ENCODE assay signal across 8 cellular contexts in genomic region chr17:49227436-49228261, GRCh38. TPM values are rescaled to one million over a fixed set of nuclear protein-coding genes. Genes with fewer than 3 reads are reported as not detected.
DNase-seq lines count a peak whose midpoint lies in the region; ATAC-seq and TF ChIP-seq lines count a peak whose summit lies in the region.

No MANE protein-coding gene starts in this region.

- H3K36me3 ChIP-seq in BLaER1 treated with 17β-estradiol and CSF1 and Interleukin-3, amounts not matched to agents 10 nM and 100 nM: peaks cover 0 to 4% (median 0%) of the 10 kb centered on the region in 11 experiments; a peak in 4 of 22 replicates
- H3K36me3 ChIP-seq in HCT116 (ENCODE audit: control insufficient read depth in 1 of 2, insufficient read depth in 2 of 2, low read length in 2 of 2): no peaks in the 10 kb centered on the region
- no peaks in the 10 kb centered on the region for H3K36me3 ChIP-seq in mesendoderm (ENCODE audit: control insufficient read depth, insufficient read depth, low read length)

- TF ChIP-seq RAD21 in HCT116 (IDR thresholded peaks at IDR 0.05; ENCODE audit: low read depth): peak; percentile 89

- no peak overlapping the region for H3K9ac ChIP-seq in BLaER1 treated with 17β-estradiol and CSF1 and Interleukin-3, amounts not matched to agents 10 nM and 100 nM
- H3K9ac ChIP-seq in HCT116 (ENCODE audit: low read length) (no peak overlapping the region), mesendoderm (ENCODE audit: low read length) (no peak overlapping the region)

- peaks cover 0 to 47% (median 14%) of the 10 kb centered on the region in 11 experiments; a peak in 13 of 22 replicates for H4K20me1 ChIP-seq in BLaER1 treated with 17β-estradiol and CSF1 and Interleukin-3, amounts not matched to agents 10 nM and 100 nM
- H4K20me1 ChIP-seq in HCT116 (ENCODE audit: insufficient read depth): no peaks in the 10 kb centered on the region

- no peak overlapping the region for H2AFZ ChIP-seq in HCT116 (ENCODE audit: low read depth, low read length, poor library complexity, severe bottlenecking)

- CTCF ChIA-PET in HCT116 (lab: Charles Lee): interaction anchor here (0.6 to 4.2 kb wide), 18 partner anchors 9 to 423 kb away, joined by 3 to 25 read pairs (median 5); partner anchors contain the start of gene ATP5MC1
- CTCF ChIA-PET in activated CD4-positive, alpha-beta memory T cell treated with anti-CD3 and anti-CD28 coated beads for 36 hours (lab: Charles Lee): interaction anchor here (0.7 to 8.7 kb wide), 29 partner anchors 9 to 552 kb away, joined by 3 to 187 read pairs (median 4); partner anchors contain the start of genes ABI3, GNGT2, PHB1 and SNF8

- TF ChIP-seq CTCF in HCT116 (IDR thresholded peaks at IDR 0.05 in 2 of 3, conservative IDR thresholded peaks at IDR 0.05 in 1 of 3; ENCODE audit: borderline replicate concordance in 1 of 3, insufficient read depth in 1 of 3, low read depth in 2 of 3, low read length in 2 of 3): peak; percentile 94 to 99 (median 97)

- DNase-seq in HCT116 (ENCODE audit: low read depth, low spot score) (peak; percentile 66), NCI-H774 (lab: John Stamatoyannopoulos, UW) (peak; percentile 46), mesendoderm (peak; percentile 89)
- peak; percentile 84 for DNase-seq in activated CD4-positive, alpha-beta memory T cell treated with anti-CD3 and anti-CD28 coated beads for 36 hours
- DNase-seq in effector CD4-positive, alpha-beta T cell: peak; percentile 75
- DNase-seq in stimulated activated CD8-positive, alpha-beta memory T cell treated with anti-CD3 and anti-CD28 coated beads, Interleukin-4, amount 100 ng/mL, for 1 hour (ENCODE audit: low read depth in 2 of 2, low spot score in 1 of 2): peak; percentile 66 to 70

- no peak overlapping the region for H2BK15ac ChIP-seq in mesendoderm (replicated peaks; ENCODE audit: low read depth)

- H3K4me3 Mint-ChIP-seq in activated CD4-positive, alpha-beta memory T cell treated with anti-CD3 and anti-CD28 coated beads for 36 hours: no peak overlapping the region

- H3K36me3 Mint-ChIP-seq in activated CD4-positive, alpha-beta memory T cell treated with anti-CD3 and anti-CD28 coated beads for 36 hours: peaks cover under 1% of the 10 kb centered on the region

- H3K4me3 ChIP-seq in BLaER1 treated with 17β-estradiol and CSF1 and Interleukin-3, amounts not matched to agents 10 nM and 100 nM: no peak overlapping the region
- H3K4me3 ChIP-seq in HCT116 (replicated peaks in 1 of 2; ENCODE audit: low read depth in 1 of 2, low read length in 2 of 2) (no peak overlapping the region), mesendoderm (ENCODE audit: low read length) (no peak overlapping the region)

- H3K23ac ChIP-seq in mesendoderm (ENCODE audit: low read length): no peak overlapping the region

- H3K4ac ChIP-seq in mesendoderm (ENCODE audit: low read depth, low read length): no peak overlapping the region

- RAD21 ChIA-PET in HCT116 (lab: Charles Lee; ENCODE audit: low non-redundant PET in 1 of 2, low total read pairs in 2 of 2, uncharacterized antibody in 2 of 2, unreplicated experiment in 2 of 2): no interaction called here

- no peak overlapping the region for H4K8ac ChIP-seq in mesendoderm (ENCODE audit: low read depth, low read length)

- H2BK120ac ChIP-seq in mesendoderm (ENCODE audit: low read depth, low read length): no peak overlapping the region

- no CpG with 5 or more reads among the region's 5 CpGs for WGBS in mesendoderm (ENCODE audit: extremely low coverage, insufficient coverage, low lambda C conversion rate)

- no peaks in the 10 kb centered on the region for H3K9me2 ChIP-seq in HCT116 (ENCODE audit: insufficient read depth)

- H3K56ac ChIP-seq in mesendoderm (ENCODE audit: low read length): no peak overlapping the region

- no peak for TF ChIP-seq POLR2A in HCT116 (IDR thresholded peaks at IDR 0.05; ENCODE audit: borderline replicate concordance, extremely low read depth, insufficient read depth, insufficient read length)

- H3K79me2 ChIP-seq in HCT116 (ENCODE audit: insufficient read depth, low read length) (no peaks in the 10 kb centered on the region), mesendoderm (ENCODE audit: control insufficient read depth, insufficient read depth, low read length) (no peaks in the 10 kb centered on the region)

- peaks cover 23% of the 10 kb centered on the region for H3K4me1 Mint-ChIP-seq in activated CD4-positive, alpha-beta memory T cell treated with anti-CD3 and anti-CD28 coated beads for 36 hours (ENCODE audit: low read depth)

- POLR2A ChIA-PET in HCT116 (lab: Charles Lee): interaction anchor here (1.7 kb wide), 1 partner anchor 192 kb away, joined by 4 read pairs; no protein-coding TSS in a partner anchor
- POLR2A ChIA-PET in activated CD4-positive, alpha-beta memory T cell treated with anti-CD3 and anti-CD28 coated beads for 36 hours (lab: Charles Lee): interaction anchor here (0.5 kb wide), 1 partner anchor 16 kb away, joined by 3 read pairs; no protein-coding TSS in a partner anchor

- no peak overlapping the region for H3K18ac ChIP-seq in mesendoderm (ENCODE audit: low read length)

- peak overlapping the region; percentile 26 for H3K27ac Mint-ChIP-seq in activated CD4-positive, alpha-beta memory T cell treated with anti-CD3 and anti-CD28 coated beads for 36 hours

- intact Hi-C loops in HCT116 (cut with micrococcal nuclease): loop anchor here (1.0 to 10.0 kb wide), 6 partner anchors 35 to 423 kb away; no protein-coding TSS in a partner anchor
- intact Hi-C loops in activated CD4-positive, alpha-beta memory T cell treated with anti-CD3 and anti-CD28 coated beads for 36 hours (cut with micrococcal nuclease): loop anchor here (1.0 to 2.0 kb wide), 2 partner anchors 47 to 167 kb away; no protein-coding TSS in a partner anchor

- H3K79me1 ChIP-seq in mesendoderm (ENCODE audit: low read length): no peaks in the 10 kb centered on the region

- no peak overlapping the region for H2AK5ac ChIP-seq in mesendoderm (ENCODE audit: low read length)

- no peak overlapping the region for H4K5ac ChIP-seq in mesendoderm (ENCODE audit: low read length)

- no peak overlapping the region for H2BK5ac ChIP-seq in mesendoderm (ENCODE audit: low read length)

- peaks cover 30% of the 10 kb centered on the region for H3K27me3 Mint-ChIP-seq in activated CD4-positive, alpha-beta memory T cell treated with anti-CD3 and anti-CD28 coated beads for 36 hours

- peak overlapping the region in 10 of 11 experiments; percentile 12 to 50 (median 42); a peak in 17 of 22 replicates for H3K4me2 ChIP-seq in BLaER1 treated with 17β-estradiol and CSF1 and Interleukin-3, amounts not matched to agents 10 nM and 100 nM
- H3K4me2 ChIP-seq in HCT116 (ENCODE audit: low read length): 0 out of 2 replicates have a peak overlapping the region, but pooled peaks have one; percentile 15
- no peak overlapping the region for H3K4me2 ChIP-seq in mesendoderm (ENCODE audit: low read length)

- no peak overlapping the region for H3K27ac ChIP-seq in BLaER1 treated with 17β-estradiol and CSF1 and Interleukin-3, amounts not matched to agents 10 nM and 100 nM
- H3K27ac ChIP-seq in HCT116 (ENCODE audit: low read depth, low read length): no peak overlapping the region
- no peak overlapping the region for H3K27ac ChIP-seq in mesendoderm (ENCODE audit: low read depth, low read length)

- no peaks in the 10 kb centered on the region for H3K9me3 ChIP-seq in BLaER1 treated with 17β-estradiol and CSF1 and Interleukin-3, amounts not matched to agents 10 nM and 100 nM (replicated peaks in 1 of 11)
- H3K9me3 ChIP-seq in HCT116 (ENCODE audit: control insufficient read depth in 1 of 2, insufficient read depth in 1 of 2, low read depth in 1 of 2, low read length in 2 of 2): no peaks in the 10 kb centered on the region

- peaks cover 29 to 57% (median 49%) of the 10 kb centered on the region in 10 experiments for H3K4me1 ChIP-seq in BLaER1 treated with 17β-estradiol and CSF1 and Interleukin-3, amounts not matched to agents 10 nM and 100 nM
- H3K4me1 ChIP-seq in HCT116 (ENCODE audit: control insufficient read depth in 1 of 2, insufficient read depth in 2 of 2, low read length in 2 of 2) (peaks cover 2 to 39% of the 10 kb centered on the region in 2 experiments; a peak in 3 of 4 replicates), mesendoderm (ENCODE audit: control insufficient read depth, low read depth, low read length) (peaks cover 1% of the 10 kb centered on the region)

- peaks cover 70 to 83% (median 81%) of the 10 kb centered on the region in 11 experiments for H3K27me3 ChIP-seq in BLaER1 treated with 17β-estradiol and CSF1 and Interleukin-3, amounts not matched to agents 10 nM and 100 nM
- no peaks in the 10 kb centered on the region for H3K27me3 ChIP-seq in HCT116 (ENCODE audit: insufficient read depth, low read length)
- peaks cover 16% of the 10 kb centered on the region for H3K27me3 ChIP-seq in mesendoderm (ENCODE audit: insufficient read depth, low read length, poor library complexity)

- BruUV-seq in HCT116 (replicated peaks; lab: Mats Ljungman, UMichigan): no TSS peak

- H3K9me3 Mint-ChIP-seq in activated CD4-positive, alpha-beta memory T cell treated with anti-CD3 and anti-CD28 coated beads for 36 hours: no peaks in the 10 kb centered on the region

- peak; percentile 71 for ATAC-seq in HCT116
- no peak for ATAC-seq in HG03135 (IDR thresholded peaks at IDR 0.05; ENCODE audit: unreplicated experiment)

TF ChIP-seq in HCT116, 20 proteins besides CTCF, POLR2A, EP300 and RAD21 (continues in another document):
- TF ChIP-seq FOSL1 (IDR thresholded peaks at IDR 0.05; ENCODE audit: low read depth) (no peak), JUND (IDR thresholded peaks at IDR 0.05) (no peak), ZNF274 (IDR thresholded peaks at IDR 0.05; ENCODE audit: low read depth, low read length) (no peak), EZH2phosphoT487 (IDR thresholded peaks at IDR 0.05; ENCODE audit: borderline replicate concordance) (no peak), TCF7L2 (IDR thresholded peaks at IDR 0.05; ENCODE audit: borderline replicate concordance, extremely low read depth, insufficient read depth, insufficient read length) (no peak)

RNA-seq across cellular contexts. Expression of gene PHOSPHO1, which starts 2.9 kb away (rescaled TPM):
- total RNA-seq in HCT116 (2021; ENCODE audit: unreplicated experiment): 3.0 TPM
- polyA plus RNA-seq in HCT116 (2012): 1.4 and 2.0 TPM in 2 replicates
- total RNA-seq in activated CD4-positive, alpha-beta memory T cell treated with anti-CD3 and anti-CD28 coated beads for 36 hours: not detected
- 5.7 TPM for polyA plus RNA-seq in mesendoderm (2013, experiment 1 of 2)
- 5.0 TPM for polyA plus RNA-seq in mesendoderm (2013, experiment 2 of 2)

RNA-seq across cellular contexts. Expression of gene ABI3, which starts 17.1 kb away (rescaled TPM):
- total RNA-seq in HCT116 (2021; ENCODE audit: unreplicated experiment): 0.12 TPM
- polyA plus RNA-seq in HCT116 (2012): 0.05 and 0.11 TPM in 2 replicates
- total RNA-seq in activated CD4-positive, alpha-beta memory T cell treated with anti-CD3 and anti-CD28 coated beads for 36 hours: 10 to 100 TPM; 19.7 to 19.8 TPM
- polyA plus RNA-seq in mesendoderm (2013, experiment 1 of 2): 2.9 TPM
- polyA plus RNA-seq in mesendoderm (2013, experiment 2 of 2): 2.8 TPM

RNA-seq across cellular contexts. Expression of gene GNGT2, which starts 17.3 kb away (rescaled TPM):
- total RNA-seq in HCT116 (2021; ENCODE audit: unreplicated experiment): not detected
- polyA plus RNA-seq in HCT116 (2012): not detected in 2 replicates
- 10 to 100 TPM; 23.2 to 29.0 TPM for total RNA-seq in activated CD4-positive, alpha-beta memory T cell treated with anti-CD3 and anti-CD28 coated beads for 36 hours
- 1.0 TPM for polyA plus RNA-seq in mesendoderm (2013, experiment 1 of 2)
- 1.1 TPM for polyA plus RNA-seq in mesendoderm (2013, experiment 2 of 2)

Comparison
In these comparisons a context has a peak if more than half of its experiments do, and no peak if none do; other contexts are left out.
1. RNA of gene ABI3, which starts 17.1 kb away (total RNA-seq): 19.7 to 19.8 TPM in activated CD4-positive, alpha-beta memory T cell treated with anti-CD3 and anti-CD28 coated beads for 36 hours; 0.12 TPM in HCT116 (single experiment); every median in the first group is over 10 times any median in the second.
2. RNA of gene GNGT2, which starts 17.3 kb away (total RNA-seq): 23.2 to 29.0 TPM in activated CD4-positive, alpha-beta memory T cell treated with anti-CD3 and anti-CD28 coated beads for 36 hours; not detected in HCT116 (single experiment); every median in the first group is over 10 times any median in the second.
3. Peak in every context shown above with its lines, with median percentiles within 50 percentile points of each other: DNase-seq.